Comparison of ENCODE assay signal across 15 cellular contexts in the genomic region with DNA sequence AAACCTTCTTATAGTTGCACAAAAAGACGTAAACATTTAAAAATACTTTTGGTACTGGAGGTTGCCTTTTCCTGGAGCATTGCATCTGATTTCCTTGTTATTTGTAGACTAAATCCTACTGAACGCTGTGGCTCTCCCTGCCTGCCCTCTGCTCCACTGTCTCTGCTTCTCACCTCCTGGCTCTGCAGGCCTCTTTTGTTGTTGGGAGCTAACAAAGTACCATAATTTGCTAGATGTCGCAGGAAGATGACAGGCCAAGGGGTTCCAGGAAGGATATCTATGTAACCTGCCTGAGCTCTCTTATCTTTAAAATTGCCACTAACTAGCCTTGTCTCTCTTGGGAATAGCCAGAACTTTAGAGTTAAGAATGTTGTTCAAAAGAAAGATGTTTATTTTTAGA. TPM values are rescaled to one million over a fixed set of nuclear protein-coding genes. Genes with fewer than 3 reads are reported as not detected.
DNase-seq lines count a peak whose midpoint lies in the region; ATAC-seq and TF ChIP-seq lines count a peak whose summit lies in the region.
"Had no signal": no experiment of that assay in that cellular context is flagged by ENCODE, and none has a peak within 500 bp of the region (broad histone marks: within the 10 kb centered on the region; RNA-seq: fewer than 3 reads in every experiment).

No MANE protein-coding gene starts in this region.

- no peaks in the 10 kb centered on the region for H3K9me3 ChIP-seq in vagina
- H3K9me3 ChIP-seq: HAP-1 had no signal

- peak overlapping the region; percentile 31 for H3K27ac Mint-ChIP-seq in activated T-cell treated with anti-CD3 and anti-CD28 coated beads, Interleukin-2, amount 50 U/mL, for 72 hours
- H3K27ac Mint-ChIP-seq in endothelial cell (ENCODE audit: unreplicated experiment): peak overlapping the region; percentile 86
- peak overlapping the region; percentile 37 to 86 for H3K27ac Mint-ChIP-seq in natural killer cell

- no peak for ATAC-seq in activated T-cell treated with anti-CD3 and anti-CD28 coated beads, Interleukin-2, amount 50 U/mL, for 72 hours (replicated peaks in 1 of 2)
- no peak for ATAC-seq in activated T-cell treated with anti-CD3 and anti-CD28 coated beads, Interleukin-2, amount 50 U/mL, for 4 hours
- no peak for ATAC-seq in natural killer cell
- ATAC-seq in HG03439 (IDR thresholded peaks at IDR 0.05; ENCODE audit: unreplicated experiment): no peak
- ATAC-seq: HepG2; stimulated activated naive CD8-positive, alpha-beta T cell treated with anti-CD3 and anti-CD28 coated beads, Interleukin-15, Interleukin-2, amounts not matched to agents 100 U/mL and 50 U/mL, for 24 hours had no signal

- no peak overlapping the region for H3K4me3 ChIP-seq in vagina
- H3K4me3 ChIP-seq: HAP-1 had no signal

- in situ Hi-C loops in G401 (cut with HindIII; ENCODE audit: low sequenced_read_pairs): no loop called here

- DNase-seq in activated T-cell treated with anti-CD3 and anti-CD28 coated beads, Interleukin-2, amount 50 U/mL, for 72 hours: no peak
- no peak for DNase-seq in activated T-cell treated with anti-CD3 and anti-CD28 coated beads, Interleukin-2, amount 50 U/mL, for 4 hours
- DNase-seq in endothelial cell (ENCODE audit: low spot score) (peak; percentile 23), natural killer cell (no peak), vagina (ENCODE audit: extremely low spot score in 2 of 2) (no peak), G401 (ENCODE audit: low spot score) (no peak)
- DNase-seq in central memory CD4-positive, alpha-beta T cell: no peak
- DNase-seq: ACHN; DMS153; NCI-H2029 treated with DMSO at 0.1 percent for 48 hours; stimulated activated naive CD8-positive, alpha-beta T cell treated with anti-CD3 and anti-CD28 coated beads, Interleukin-15, Interleukin-2, amounts not matched to agents 100 U/mL and 50 U/mL, for 24 hours had no signal

- H3K9me3 Mint-ChIP-seq in activated T-cell treated with anti-CD3 and anti-CD28 coated beads, Interleukin-2, amount 50 U/mL, for 72 hours: no peaks in the 10 kb centered on the region
- no peaks in the 10 kb centered on the region for H3K9me3 Mint-ChIP-seq in activated T-cell treated with anti-CD3 and anti-CD28 coated beads, Interleukin-2, amount 50 U/mL, for 4 hours
- H3K9me3 Mint-ChIP-seq in endothelial cell (ENCODE audit: unreplicated experiment) (no peaks in the 10 kb centered on the region), natural killer cell (no peaks in the 10 kb centered on the region)
- H3K9me3 Mint-ChIP-seq: neural crest cell had no signal

- no peaks in the 10 kb centered on the region for H3K36me3 ChIP-seq in vagina
- H3K36me3 ChIP-seq: HAP-1 had no signal

- H3K27me3 Mint-ChIP-seq in activated T-cell treated with anti-CD3 and anti-CD28 coated beads, Interleukin-2, amount 50 U/mL, for 72 hours (ENCODE audit: low read depth): no peaks in the 10 kb centered on the region
- no peaks in the 10 kb centered on the region for H3K27me3 Mint-ChIP-seq in activated T-cell treated with anti-CD3 and anti-CD28 coated beads, Interleukin-2, amount 50 U/mL, for 4 hours (ENCODE audit: low read depth)
- peaks cover 2% of the 10 kb centered on the region for H3K27me3 Mint-ChIP-seq in endothelial cell (ENCODE audit: unreplicated experiment)
- H3K27me3 Mint-ChIP-seq in natural killer cell (ENCODE audit: low read depth in 2 of 2): no peaks in the 10 kb centered on the region

- no peaks in the 10 kb centered on the region for H3K36me3 Mint-ChIP-seq in activated T-cell treated with anti-CD3 and anti-CD28 coated beads, Interleukin-2, amount 50 U/mL, for 72 hours (ENCODE audit: insufficient read depth in 2 of 2)
- peaks cover 11% of the 10 kb centered on the region for H3K36me3 Mint-ChIP-seq in activated T-cell treated with anti-CD3 and anti-CD28 coated beads, Interleukin-2, amount 50 U/mL, for 4 hours (ENCODE audit: insufficient read depth)
- no peaks in the 10 kb centered on the region for H3K36me3 Mint-ChIP-seq in endothelial cell (ENCODE audit: low read depth, unreplicated experiment)
- H3K36me3 Mint-ChIP-seq in natural killer cell: no peaks in the 10 kb centered on the region

- intact Hi-C loops in natural killer cell (cut with micrococcal nuclease): no loop called here
- intact Hi-C loops in vagina (cut with DNase I): no loop called here

- TF ChIP-seq CTCF in endothelial cell (IDR thresholded peaks at IDR 0.05; ENCODE audit: unreplicated experiment) (no peak), natural killer cell (IDR thresholded peaks at IDR 0.05) (no peak), vagina (IDR thresholded peaks at IDR 0.05) (no peak)

- no peak overlapping the region for H3K4me3 Mint-ChIP-seq in activated T-cell treated with anti-CD3 and anti-CD28 coated beads, Interleukin-2, amount 50 U/mL, for 72 hours
- H3K4me3 Mint-ChIP-seq in activated T-cell treated with anti-CD3 and anti-CD28 coated beads, Interleukin-2, amount 50 U/mL, for 4 hours: no peak overlapping the region
- H3K4me3 Mint-ChIP-seq in endothelial cell (ENCODE audit: unreplicated experiment): no peak overlapping the region
- H3K4me3 Mint-ChIP-seq in natural killer cell: peak overlapping the region; percentile 2
- H3K4me3 Mint-ChIP-seq: neural crest cell had no signal

- no peak for TF ChIP-seq POLR2A in vagina (IDR thresholded peaks at IDR 0.05)

- H3K4me1 ChIP-seq in vagina: peaks cover 59% of the 10 kb centered on the region

- peaks cover 34% of the 10 kb centered on the region for H3K4me1 Mint-ChIP-seq in activated T-cell treated with anti-CD3 and anti-CD28 coated beads, Interleukin-2, amount 50 U/mL, for 72 hours (ENCODE audit: low read depth)
- H3K4me1 Mint-ChIP-seq in activated T-cell treated with anti-CD3 and anti-CD28 coated beads, Interleukin-2, amount 50 U/mL, for 4 hours (ENCODE audit: low read depth): peaks cover 55% of the 10 kb centered on the region
- peaks cover 25% of the 10 kb centered on the region for H3K4me1 Mint-ChIP-seq in endothelial cell (ENCODE audit: unreplicated experiment)
- H3K4me1 Mint-ChIP-seq in natural killer cell: peaks cover 63 to 77% of the 10 kb centered on the region in 2 donors

- H3K27ac ChIP-seq in vagina: peak overlapping the region; percentile 46

- no peaks in the 10 kb centered on the region for H3K27me3 ChIP-seq in vagina

RNA-seq across cellular contexts. Expression of gene SYNE2, which starts 21.4 kb away (rescaled TPM):
- 10 to 100 TPM; 32.3 to 48.8 TPM for total RNA-seq in activated T-cell treated with anti-CD3 and anti-CD28 coated beads, Interleukin-2, amount 50 U/mL, for 72 hours
- total RNA-seq in activated T-cell treated with anti-CD3 and anti-CD28 coated beads, Interleukin-2, amount 50 U/mL, for 4 hours: 10 to 100 TPM in 1 of 3 donors, 1 to 10 TPM in 2; 6.9 to 11.5 (median 8.6) TPM
- total RNA-seq in endothelial cell (ENCODE audit: unreplicated experiment): 35.9 TPM
- 100 to 1,000 TPM; 325 to 434 (median 373) TPM for total RNA-seq in natural killer cell
- 145 TPM for total RNA-seq in vagina
- total RNA-seq in G401 (2014; rRNA removed; shearing (Covaris generic)): 6.2 and 13.8 TPM in 2 replicates

Comparison
In these comparisons a context has a peak if more than half of its experiments do, and no peak if none do; other contexts are left out.
1. H3K27ac Mint-ChIP-seq: peak in every context shown above with its lines; median percentile 86 in endothelial cell; 62 in natural killer cell; 31 in activated T-cell treated with anti-CD3 and anti-CD28 coated beads, Interleukin-2, amount 50 U/mL, for 72 hours.